ENCODE assay signal across 7 cellular contexts in genomic region chr2:45699032-45699658, GRCh38. TPM values are rescaled to one million over a fixed set of nuclear protein-coding genes. Genes with fewer than 3 reads are reported as not detected.
DNase-seq lines count a peak whose midpoint lies in the region; ATAC-seq and TF ChIP-seq lines count a peak whose summit lies in the region.

No MANE protein-coding gene starts in this region.

- TF ChIP-seq CTCF in brain microvascular endothelial cell (IDR thresholded peaks at IDR 0.05; ENCODE audit: low read depth, low read length, missing control alignments) (no peak), tibial nerve (IDR thresholded peaks at IDR 0.05) (no peak)

- 70 to 72% methylated on average over 7 of the region's 7 CpGs for WGBS in tibial nerve, 2 donors

- H3K36me3 ChIP-seq in brain microvascular endothelial cell (replicated peaks) = no peaks in the 10 kb centered on the region
- no peaks in the 10 kb centered on the region for H3K36me3 ChIP-seq in tibial nerve

- no peak for TF ChIP-seq EP300 in tibial nerve (IDR thresholded peaks at IDR 0.05)

- H3K27me3 ChIP-seq in brain microvascular endothelial cell (replicated peaks) = no peaks in the 10 kb centered on the region
- H3K27me3 ChIP-seq in tibial nerve = no peaks in the 10 kb centered on the region

- no peak for TF ChIP-seq POLR2A in tibial nerve (IDR thresholded peaks at IDR 0.05)

- no peaks in the 10 kb centered on the region for H3K9me3 ChIP-seq in tibial nerve

- H3K4me3 ChIP-seq in brain microvascular endothelial cell (ENCODE audit: low read depth, low read length) = no peak overlapping the region
- H3K4me3 ChIP-seq in tibial nerve = no peak overlapping the region

- in situ Hi-C loops in brain microvascular endothelial cell (cut with HindIII; ENCODE audit: low pct_ligation_motif_present, low sequenced_read_pairs) = no loop called here

- no peak overlapping the region for H3K27ac ChIP-seq in brain microvascular endothelial cell
- no peak overlapping the region for H3K27ac ChIP-seq in tibial nerve

- ATAC-seq in GM19025 (IDR thresholded peaks at IDR 0.05; ENCODE audit: low read depth, unreplicated experiment) = peak; percentile 69
- peak; percentile 50 for ATAC-seq in HG02973 (IDR thresholded peaks at IDR 0.05; ENCODE audit: unreplicated experiment)

- peaks cover 0 to 35% (median 2%) of the 10 kb centered on the region in 4 donors for H3K4me1 ChIP-seq in tibial nerve

- peak; percentile 62 for DNase-seq in brain microvascular endothelial cell
- DNase-seq in smooth muscle cell of the brain vasculature (ENCODE audit: low read depth, low spot score) = peak; percentile 23
- no peak for DNase-seq in iPS-NIHi11 (ENCODE audit: low spot score)
- no peak for DNase-seq in tibial nerve (ENCODE audit: low spot score in 2 of 2)
- DNase-seq in effector CD8-positive, alpha-beta T cell (lab: John Stamatoyannopoulos, UW) = no peak

RNA-seq across cellular contexts. Expression of gene PRKCE, which starts 47.7 kb away (rescaled TPM):
- total RNA-seq in tibial nerve = 10 to 100 TPM; 14.4 to 22.4 (median 17.9) TPM

Comparison
In these comparisons a context has a peak if more than half of its experiments do, and no peak if none do; other contexts are left out.
1. DNase-seq: peak in brain microvascular endothelial cell (single experiment) and smooth muscle cell of the brain vasculature (single experiment); none in iPS-NIHi11 (single experiment), tibial nerve (0 of 2) and effector CD8-positive, alpha-beta T cell (single experiment).